In the genomic region with DNA sequence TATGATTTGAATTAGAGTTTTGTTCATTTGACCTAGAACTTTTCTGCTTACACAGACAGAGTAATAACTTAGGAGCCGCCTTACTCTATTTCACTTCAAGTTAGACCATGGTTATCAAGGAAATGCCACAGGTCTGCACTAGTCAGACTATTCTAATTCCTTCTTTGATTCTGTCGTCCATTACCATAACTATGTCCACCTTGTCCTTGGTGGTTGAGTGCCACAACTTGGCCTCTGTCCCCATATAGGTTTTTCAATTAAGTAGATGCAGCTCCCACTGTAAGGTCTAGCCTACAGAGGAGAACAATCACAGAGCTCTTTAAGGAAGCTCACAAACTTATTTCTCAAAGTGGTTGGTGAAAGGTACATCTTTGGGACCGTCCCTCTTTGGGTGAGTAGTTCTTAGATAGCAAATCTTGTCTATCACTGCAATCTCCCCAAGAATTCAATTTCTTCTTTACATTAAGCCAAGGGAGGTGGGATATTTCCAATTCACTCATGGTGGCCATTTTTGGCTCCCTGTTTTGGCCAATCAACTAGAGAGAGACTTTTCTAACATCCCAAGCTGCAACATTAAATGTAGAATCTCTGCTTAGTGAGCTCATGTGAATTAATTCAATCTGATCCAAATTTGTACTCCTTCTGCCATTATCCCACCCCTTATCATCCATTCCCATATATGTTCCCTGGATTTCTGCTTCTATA, we compare ENCODE assay signal across 9 cellular contexts.
"Had no signal": no experiment of that assay in that cellular context is flagged by ENCODE, and none has a peak within 500 bp of the region (broad histone marks: within the 10 kb centered on the region; RNA-seq: fewer than 3 reads in every experiment).

No MANE protein-coding gene starts in this region.

- H3K27ac ChIP-seq: GM23248 had no signal

- ATAC-seq: GM23338, HCT116 had no signal

- H3K9me3 ChIP-seq: HAP-1 had no signal

- H3K36me3 ChIP-seq: HAP-1 had no signal

- H3K27ac Mint-ChIP-seq: GM23338, H9, HFFc6 had no signal

- H3K4me3 ChIP-seq: GM23248, GM23338, HAP-1 had no signal

- H3K9me3 Mint-ChIP-seq: GM23338, HFFc6 had no signal

- H3K4me1 Mint-ChIP-seq: GM23338 had no signal

- H3K4me3 Mint-ChIP-seq: GM23338, H9, HFFc6 had no signal

- DNase-seq: GM23248, GOT3, H7, H9, HCEC 1CT, HFFc6 had no signal
